ENCODE assay signal across 16 cellular contexts in genomic region chr11:119995730-119996491, GRCh38.
DNase-seq lines count a peak whose midpoint lies in the region; ATAC-seq and TF ChIP-seq lines count a peak whose summit lies in the region.
"Had no signal": no experiment of that assay in that cellular context is flagged by ENCODE, and none has a peak within 500 bp of the region (broad histone marks: within the 10 kb centered on the region; RNA-seq: fewer than 3 reads in every experiment).

No MANE protein-coding gene starts in this region.

- ATAC-seq in GM21576 (IDR thresholded peaks at IDR 0.05; ENCODE audit: unreplicated experiment), result no peak
- ATAC-seq in GM21737 (IDR thresholded peaks at IDR 0.05; ENCODE audit: unreplicated experiment), result no peak

- intact Hi-C loops in breast epithelium (cut with DNase I; ENCODE audit: low total_unique reads), result loop anchor here (5.0 kb wide), 1 partner anchor 534 kb away; no protein-coding TSS in a partner anchor
- intact Hi-C loops in MCF 10A (cut with micrococcal nuclease), result no loop called here

- POLR2A ChIA-PET in MCF 10A (lab: Yijun Ruan, JAX), result interaction anchor here (0.6 kb wide), 1 partner anchor 221 kb away, joined by 3 read pairs; no protein-coding TSS in a partner anchor

- no TSS peak for BruUV-seq in MCF 10A (replicated peaks; lab: Mats Ljungman, UMichigan)

- H3K27ac Mint-ChIP-seq in MCF 10A (ENCODE audit: low read depth, unreplicated experiment), result no peak overlapping the region
- H3K27ac Mint-ChIP-seq in mesothelial cell of epicardium, result no peak overlapping the region
- H3K27ac Mint-ChIP-seq: CD4-positive, CD25-positive, alpha-beta regulatory T cell had no signal

- H3K9me3 ChIP-seq in breast epithelium, result no peaks in the 10 kb centered on the region
- H3K9me3 ChIP-seq in WERI-Rb-1 (ENCODE audit: severe bottlenecking), result no peaks in the 10 kb centered on the region
- H3K9me3 ChIP-seq: HAP-1 had no signal

- TF ChIP-seq CTCF in breast epithelium (IDR thresholded peaks at IDR 0.05) (peak; percentile 11 to 61 (median 40)), MCF 10A (IDR thresholded peaks at IDR 0.05; ENCODE audit: unreplicated experiment) (no peak), WERI-Rb-1 (IDR thresholded peaks at IDR 0.05; ENCODE audit: low read depth, low read length) (0 out of 2 replicates have a peak, but pooled peaks have one; percentile 9), mesothelial cell of epicardium (IDR thresholded peaks at IDR 0.05; ENCODE audit: unreplicated experiment) (peak; percentile 37)

- H3K9me3 Mint-ChIP-seq in MCF 10A (ENCODE audit: unreplicated experiment) (no peaks in the 10 kb centered on the region), mesothelial cell of epicardium (peaks cover 7% of the 10 kb centered on the region)

- H3K27me3 Mint-ChIP-seq in MCF 10A (ENCODE audit: insufficient read depth, unreplicated experiment), result peaks cover 40% of the 10 kb centered on the region
- H3K27me3 Mint-ChIP-seq in mesothelial cell of epicardium (ENCODE audit: low read depth), result no peaks in the 10 kb centered on the region

- H3K36me3 Mint-ChIP-seq in MCF 10A (ENCODE audit: insufficient read depth, unreplicated experiment) (no peaks in the 10 kb centered on the region), mesothelial cell of epicardium (no peaks in the 10 kb centered on the region)
- H3K36me3 Mint-ChIP-seq: CD4-positive, CD25-positive, alpha-beta regulatory T cell had no signal

- peaks cover 4% of the 10 kb centered on the region in 2 donors for H3K4me1 ChIP-seq in breast epithelium
- H3K4me1 ChIP-seq: HAP-1 had no signal

- no peak overlapping the region for H3K4me3 ChIP-seq in breast epithelium
- no peak overlapping the region for H3K4me3 ChIP-seq in WERI-Rb-1 (ENCODE audit: low read depth, low read length)
- H3K4me3 ChIP-seq in H7 (ENCODE audit: insufficient read depth, low read depth, low read length), result no peak overlapping the region
- H3K4me3 ChIP-seq: HAP-1 had no signal

- H3K27ac ChIP-seq in breast epithelium (peak overlapping the region; percentile 69 to 80), WERI-Rb-1 (no peak overlapping the region)

- DNase-seq in breast epithelium (ENCODE audit: low spot score in 2 of 2), result peak in 1 of 2 donors; percentile 87
- no peak for DNase-seq in MCF 10A (ENCODE audit: unreplicated experiment)
- no peak for DNase-seq in WERI-Rb-1
- DNase-seq in mesothelial cell of epicardium (ENCODE audit: low spot score in 2 of 2, unreplicated experiment in 2 of 2), result no peak
- no peak for DNase-seq in H7
- DNase-seq: CD4-positive, CD25-positive, alpha-beta regulatory T cell; GF-D8; NCI-H1417 treated with DMSO at 0.1 percent for 48 hours; NCI-H2081 treated with DMSO at 0.1 percent for 48 hours; NCI-H345; NCI-H82; SIG-M5; SW 1271 had no signal

- H3K36me3 ChIP-seq in breast epithelium (no peaks in the 10 kb centered on the region), WERI-Rb-1 (no peaks in the 10 kb centered on the region), H7 (replicated peaks; ENCODE audit: control insufficient read depth, insufficient read depth, low read length) (no peaks in the 10 kb centered on the region)
- H3K36me3 ChIP-seq: HAP-1 had no signal

- H3K4me1 Mint-ChIP-seq in MCF 10A (ENCODE audit: insufficient read depth, unreplicated experiment) (no peaks in the 10 kb centered on the region), mesothelial cell of epicardium (peaks cover 9% of the 10 kb centered on the region)
- H3K4me1 Mint-ChIP-seq: CD4-positive, CD25-positive, alpha-beta regulatory T cell had no signal

- CTCF ChIA-PET in MCF 10A (lab: Yijun Ruan, JAX), result interaction anchor here (0.6 to 1.2 kb wide), 3 partner anchors 40 to 268 kb away, joined by 3 read pairs; no protein-coding TSS in a partner anchor

- no peaks in the 10 kb centered on the region for H3K27me3 ChIP-seq in breast epithelium
- H3K27me3 ChIP-seq in WERI-Rb-1 (ENCODE audit: insufficient read depth, low read depth, severe bottlenecking), result no peaks in the 10 kb centered on the region
- H3K27me3 ChIP-seq in H7 (ENCODE audit: control insufficient read depth, insufficient read depth, low read length), result no peaks in the 10 kb centered on the region

- TF ChIP-seq POLR2A in breast epithelium (IDR thresholded peaks at IDR 0.05), result no peak

- no peak overlapping the region for H3K4me3 Mint-ChIP-seq in MCF 10A (ENCODE audit: unreplicated experiment)
- no peak overlapping the region for H3K4me3 Mint-ChIP-seq in mesothelial cell of epicardium
- H3K4me3 Mint-ChIP-seq: CD4-positive, CD25-positive, alpha-beta regulatory T cell had no signal
